In genomic region chr2:24820598-24821432, GRCh38 we compare ENCODE assay signal across 17 cellular contexts. TPM values are rescaled to one million over a fixed set of nuclear protein-coding genes. Genes with fewer than 3 reads are reported as not detected.
A peak's percentile ranks its signal among the peaks of the same experiment; 100 is the strongest.
DNase-seq lines count a peak whose midpoint lies in the region; ATAC-seq and TF ChIP-seq lines count a peak whose summit lies in the region.
"Had no signal": no experiment of that assay in that cellular context is flagged by ENCODE, and none has a peak within 500 bp of the region (broad histone marks: within the 10 kb centered on the region; RNA-seq: fewer than 3 reads in every experiment).

No MANE protein-coding gene starts in this region.

- H3K27ac ChIP-seq in spleen = no peak overlapping the region
- H3K27ac ChIP-seq: cardiac muscle cell, heart right ventricle, thyroid gland had no signal

- ATAC-seq in HG03521 (IDR thresholded peaks at IDR 0.05; ENCODE audit: unreplicated experiment) = no peak
- ATAC-seq: heart right ventricle had no signal

- H3K36me3 ChIP-seq in spleen = peaks cover 0 to 97% (median 39%) of the 10 kb centered on the region in 6 donors
- H3K36me3 ChIP-seq: cardiac muscle cell had no signal

- DNase-seq in T-helper 1 cell = no peak
- DNase-seq in endothelial cell (ENCODE audit: low spot score) = no peak
- peak; percentile 43 for DNase-seq in spleen
- DNase-seq in foreskin melanocyte = no peak
- no peak for DNase-seq in NCI-H2227 treated with DMSO at 0.1 percent for 48 hours (lab: John Stamatoyannopoulos, UW)
- DNase-seq: activated CD4-positive, alpha-beta T cell treated with anti-CD3 and anti-CD28 coated beads, Interleukin-2, amount 50 U/mL, for 4 hours; activated naive CD4-positive, alpha-beta T cell treated with anti-CD3 and anti-CD28 coated beads for 36 hours; Calu3; heart right ventricle; NCI-H1105 treated with DMSO at 0.1 percent for 48 hours; occipital lobe; T1000; thyroid gland had no signal

- no peak for TF ChIP-seq RAD21 in Ishikawa (IDR thresholded peaks at IDR 0.05; ENCODE audit: low read depth)

- H3K4me1 ChIP-seq in spleen = peaks cover 0 to 8% (median 0%) of the 10 kb centered on the region in 6 donors

- intact Hi-C loops in spleen (cut with DNase I; ENCODE audit: low total_unique reads) = no loop called here

- no peaks in the 10 kb centered on the region for H3K9me3 ChIP-seq in spleen
- H3K9me3 ChIP-seq: heart right ventricle, thyroid gland had no signal

- H3K4me3 Mint-ChIP-seq in T-helper 1 cell treated with Interleukin-12 subunit alpha and Interleukin-12 subunit beta and Interleukin-4 antibody, amounts not matched to agents 30 μg/mL and 1 μg/mL, for 36 hours = no peak overlapping the region
- peak overlapping the region; percentile 73 for H3K4me3 Mint-ChIP-seq in endothelial cell (ENCODE audit: unreplicated experiment)
- H3K4me3 Mint-ChIP-seq: activated naive CD4-positive, alpha-beta T cell treated with anti-CD3 and anti-CD28 coated beads for 36 hours had no signal

- no peaks in the 10 kb centered on the region for H3K27me3 Mint-ChIP-seq in T-helper 1 cell treated with Interleukin-12 subunit alpha and Interleukin-12 subunit beta and Interleukin-4 antibody, amounts not matched to agents 30 μg/mL and 1 μg/mL, for 36 hours (ENCODE audit: low read depth)
- H3K27me3 Mint-ChIP-seq in endothelial cell (ENCODE audit: unreplicated experiment) = peaks cover 4% of the 10 kb centered on the region

- no peak for TF ChIP-seq POLR2A in spleen (IDR thresholded peaks at IDR 0.05)

- TF ChIP-seq EP300 in Ishikawa (IDR thresholded peaks at IDR 0.05; ENCODE audit: borderline replicate concordance) = peak; percentile 28; the same call in 1 of the 2 replicates

- H3K27ac Mint-ChIP-seq in T-helper 1 cell treated with Interleukin-12 subunit alpha and Interleukin-12 subunit beta and Interleukin-4 antibody, amounts not matched to agents 30 μg/mL and 1 μg/mL, for 36 hours = peak overlapping the region; percentile 11
- peak overlapping the region; percentile 61 for H3K27ac Mint-ChIP-seq in endothelial cell (ENCODE audit: unreplicated experiment)
- H3K27ac Mint-ChIP-seq: activated naive CD4-positive, alpha-beta T cell treated with anti-CD3 and anti-CD28 coated beads for 36 hours had no signal

- H3K4me3 ChIP-seq in spleen = no peak overlapping the region
- H3K4me3 ChIP-seq: cardiac muscle cell, heart right ventricle, thyroid gland had no signal

- 92 to 95% (median 93%) methylated on average over 17 of the region's 17 CpGs for whole genome bisulfite sequencing in spleen, 5 donors

- no peak for TF ChIP-seq CTCF in endothelial cell (IDR thresholded peaks at IDR 0.05; ENCODE audit: unreplicated experiment)
- TF ChIP-seq CTCF in spleen (IDR thresholded peaks at IDR 0.05 in 8 of 11, conservative IDR thresholded peaks at IDR 0.05 in 3 of 11) = no peak

- no peaks in the 10 kb centered on the region for H3K9me3 Mint-ChIP-seq in T-helper 1 cell treated with Interleukin-12 subunit alpha and Interleukin-12 subunit beta and Interleukin-4 antibody, amounts not matched to agents 30 μg/mL and 1 μg/mL, for 36 hours
- H3K9me3 Mint-ChIP-seq in endothelial cell (ENCODE audit: unreplicated experiment) = no peaks in the 10 kb centered on the region
- H3K9me3 Mint-ChIP-seq: activated naive CD4-positive, alpha-beta T cell treated with anti-CD3 and anti-CD28 coated beads for 36 hours had no signal

- H3K36me3 Mint-ChIP-seq in T-helper 1 cell treated with Interleukin-12 subunit alpha and Interleukin-12 subunit beta and Interleukin-4 antibody, amounts not matched to agents 30 μg/mL and 1 μg/mL, for 36 hours (ENCODE audit: low read depth) = peaks cover 41% of the 10 kb centered on the region
- H3K36me3 Mint-ChIP-seq in endothelial cell (ENCODE audit: low read depth, unreplicated experiment) = peaks cover 47% of the 10 kb centered on the region

- H3K27me3 ChIP-seq in spleen (replicated peaks in 1 of 7) = no peaks in the 10 kb centered on the region
- H3K27me3 ChIP-seq: cardiac muscle cell, heart right ventricle, thyroid gland had no signal

- H3K4me1 Mint-ChIP-seq in T-helper 1 cell treated with Interleukin-12 subunit alpha and Interleukin-12 subunit beta and Interleukin-4 antibody, amounts not matched to agents 30 μg/mL and 1 μg/mL, for 36 hours (ENCODE audit: low read depth) = peaks cover 4% of the 10 kb centered on the region
- H3K4me1 Mint-ChIP-seq in endothelial cell (ENCODE audit: unreplicated experiment) = peaks cover 11% of the 10 kb centered on the region

TF ChIP-seq in Ishikawa, 13 proteins besides CTCF, POLR2A, EP300 and RAD21:
- TF ChIP-seq CEBPB (IDR thresholded peaks at IDR 0.05) (no peak), CREB1 (IDR thresholded peaks at IDR 0.05; ENCODE audit: low read depth) (no peak), FOXM1 (IDR thresholded peaks at IDR 0.05; ENCODE audit: borderline replicate concordance, low read depth) (no peak), TEAD4 (IDR thresholded peaks at IDR 0.05) (no peak), REST (IDR thresholded peaks at IDR 0.05; ENCODE audit: low read depth) (no peak), TAF1 (IDR thresholded peaks at IDR 0.05; ENCODE audit: low read depth) (no peak), MAX (IDR thresholded peaks at IDR 0.05) (no peak), TCF12 (IDR thresholded peaks at IDR 0.05; ENCODE audit: low read depth) (no peak), EGR1 (IDR thresholded peaks at IDR 0.05) (no peak), YY1 (IDR thresholded peaks at IDR 0.05; ENCODE audit: low read depth) (no peak), ZBTB7A (IDR thresholded peaks at IDR 0.05; ENCODE audit: low read depth) (no peak), USF1 (IDR thresholded peaks at IDR 0.05) (no peak), NFIC (IDR thresholded peaks at IDR 0.05) (no peak)

RNA-seq across cellular contexts. Expression of gene CENPO, which starts 27.6 kb away (rescaled TPM):
- total RNA-seq in endothelial cell (ENCODE audit: unreplicated experiment) (18.7 TPM), spleen (10 to 100 TPM in 1 of 7 donors, 1 to 10 TPM in 6; 6.8 to 10.4 (median 8.7) TPM)
- 1 to 10 TPM; 1.7 to 3.4 (median 2.6) TPM for polyA plus RNA-seq in spleen

RNA-seq across cellular contexts. Expression of gene PTRHD1, which starts 27.6 kb away (rescaled TPM):
- total RNA-seq in endothelial cell (ENCODE audit: unreplicated experiment) = 36.0 TPM
- 10 to 100 TPM; 11.0 to 26.9 (median 20.5) TPM for total RNA-seq in spleen
- 10 to 100 TPM; 36.4 to 42.0 (median 36.5) TPM for polyA plus RNA-seq in spleen
